8 cellular contexts compared by ENCODE assay signal in genomic region chr7:43834463-43835251, GRCh38. TPM values are rescaled to one million over a fixed set of nuclear protein-coding genes. Genes with fewer than 3 reads are reported as not detected.
DNase-seq lines count a peak whose midpoint lies in the region; ATAC-seq and TF ChIP-seq lines count a peak whose summit lies in the region.

No MANE protein-coding gene starts in this region.

- intact Hi-C loops in activated CD4-positive, alpha-beta T cell treated with anti-CD3 and anti-CD28 coated beads, Interleukin-2, amount 10 ng/mL, durations not matched to agents 24 days and 14 days (cut with micrococcal nuclease) = loop anchor here (2.0 to 10.0 kb wide), 7 partner anchors 34 to 1892 kb away; partner anchors contain the start of genes BLVRA and MRPS24
- intact Hi-C loops in head of caudate nucleus (cut with DNase I) = loop anchor here (5.0 to 10.0 kb wide), 2 partner anchors 100 to 252 kb away; partner anchors contain the start of gene STK17A

- no peaks in the 10 kb centered on the region for H3F3A ChIP-seq in neural progenitor cell (ENCODE audit: low read depth)

- H3K9me3 Mint-ChIP-seq in activated CD4-positive, alpha-beta T cell treated with anti-CD3 and anti-CD28 coated beads, Interleukin-2, amount 10 ng/mL, durations not matched to agents 24 days and 14 days = peaks cover 7% of the 10 kb centered on the region
- no peaks in the 10 kb centered on the region for H3K9me3 Mint-ChIP-seq in stimulated activated effector memory CD8-positive, alpha-beta T cell treated with anti-CD3 and anti-CD28 coated beads, Interleukin-12 subunit alpha, Interleukin-12 subunit beta, amount 100 ng/mL, for 72 hours
- H3K9me3 Mint-ChIP-seq in neural progenitor cell = peaks cover 4% of the 10 kb centered on the region

- H3K4me1 Mint-ChIP-seq in activated CD4-positive, alpha-beta T cell treated with anti-CD3 and anti-CD28 coated beads, Interleukin-2, amount 10 ng/mL, durations not matched to agents 24 days and 14 days = peaks cover 12% of the 10 kb centered on the region
- H3K4me1 Mint-ChIP-seq in stimulated activated effector memory CD8-positive, alpha-beta T cell treated with anti-CD3 and anti-CD28 coated beads, Interleukin-12 subunit alpha, Interleukin-12 subunit beta, amount 100 ng/mL, for 72 hours = peaks cover 24% of the 10 kb centered on the region
- H3K4me1 Mint-ChIP-seq in neural progenitor cell = peaks cover 3% of the 10 kb centered on the region

- H3K36me3 Mint-ChIP-seq in activated CD4-positive, alpha-beta T cell treated with anti-CD3 and anti-CD28 coated beads, Interleukin-2, amount 10 ng/mL, durations not matched to agents 24 days and 14 days (ENCODE audit: low read depth) = peaks cover 5% of the 10 kb centered on the region
- peaks cover 9% of the 10 kb centered on the region for H3K36me3 Mint-ChIP-seq in stimulated activated effector memory CD8-positive, alpha-beta T cell treated with anti-CD3 and anti-CD28 coated beads, Interleukin-12 subunit alpha, Interleukin-12 subunit beta, amount 100 ng/mL, for 72 hours
- H3K36me3 Mint-ChIP-seq in neural progenitor cell = no peaks in the 10 kb centered on the region

- DNase-seq in activated CD8-positive, alpha-beta memory T cell treated with anti-CD3 and anti-CD28 coated beads for 24 hours = peak; percentile 83
- no peak for DNase-seq in activated CD8-positive, alpha-beta memory T cell treated with anti-CD3 and anti-CD28 coated beads, Interleukin-2, amount 50 U/mL, for 48 hours
- DNase-seq in HT-29 (ENCODE audit: low spot score) (peak; percentile 37), fibroblast of the aortic adventitia (ENCODE audit: low read depth) (peak; percentile 21), head of caudate nucleus (no peak), neural progenitor cell (ENCODE audit: low spot score) (no peak)
- peak; percentile 79 for DNase-seq in activated CD4-positive, alpha-beta T cell treated with anti-CD3 and anti-CD28 coated beads, Interleukin-2, amount 10 ng/mL, durations not matched to agents 24 days and 14 days
- peak; percentile 32 to 85 for DNase-seq in stimulated activated effector memory CD8-positive, alpha-beta T cell treated with anti-CD3 and anti-CD28 coated beads, Interleukin-12 subunit alpha, Interleukin-12 subunit beta, amount 100 ng/mL, for 72 hours (ENCODE audit: low spot score in 2 of 2)

- peak overlapping the region; percentile 88 for H3K27ac Mint-ChIP-seq in activated CD4-positive, alpha-beta T cell treated with anti-CD3 and anti-CD28 coated beads, Interleukin-2, amount 10 ng/mL, durations not matched to agents 24 days and 14 days
- peak overlapping the region; percentile 85 for H3K27ac Mint-ChIP-seq in stimulated activated effector memory CD8-positive, alpha-beta T cell treated with anti-CD3 and anti-CD28 coated beads, Interleukin-12 subunit alpha, Interleukin-12 subunit beta, amount 100 ng/mL, for 72 hours
- no peak overlapping the region for H3K27ac Mint-ChIP-seq in neural progenitor cell

- no peaks in the 10 kb centered on the region for H3K27me3 ChIP-seq in neural progenitor cell

- H3K27ac ChIP-seq in neural progenitor cell = no peak overlapping the region

- H3K27me3 Mint-ChIP-seq in activated CD4-positive, alpha-beta T cell treated with anti-CD3 and anti-CD28 coated beads, Interleukin-2, amount 10 ng/mL, durations not matched to agents 24 days and 14 days = peaks cover 6% of the 10 kb centered on the region
- peaks cover 2% of the 10 kb centered on the region for H3K27me3 Mint-ChIP-seq in neural progenitor cell (ENCODE audit: insufficient read depth, low read depth)

- no peaks in the 10 kb centered on the region for H3K36me3 ChIP-seq in neural progenitor cell

- ATAC-seq in stimulated activated effector memory CD8-positive, alpha-beta T cell treated with anti-CD3 and anti-CD28 coated beads, Interleukin-12 subunit alpha, Interleukin-12 subunit beta, amount 100 ng/mL, for 72 hours = peak; percentile 80

- H3K4me3 ChIP-seq in fibroblast of the aortic adventitia (ENCODE audit: low read depth, low read length) (no peak overlapping the region), neural progenitor cell (no peak overlapping the region)

- no peaks in the 10 kb centered on the region for H3K79me2 ChIP-seq in neural progenitor cell (ENCODE audit: low read depth)

- H3K4me3 Mint-ChIP-seq in activated CD4-positive, alpha-beta T cell treated with anti-CD3 and anti-CD28 coated beads, Interleukin-2, amount 10 ng/mL, durations not matched to agents 24 days and 14 days = peak overlapping the region; percentile 73
- H3K4me3 Mint-ChIP-seq in stimulated activated effector memory CD8-positive, alpha-beta T cell treated with anti-CD3 and anti-CD28 coated beads, Interleukin-12 subunit alpha, Interleukin-12 subunit beta, amount 100 ng/mL, for 72 hours = peak overlapping the region; percentile 61
- no peak overlapping the region for H3K4me3 Mint-ChIP-seq in neural progenitor cell

- no peak overlapping the region for H2AFZ ChIP-seq in neural progenitor cell (replicated peaks)

- peaks cover 4% of the 10 kb centered on the region for H3K9me3 ChIP-seq in neural progenitor cell (ENCODE audit: low read depth)

- no peak overlapping the region for H3K4me2 ChIP-seq in neural progenitor cell

- H3K4me1 ChIP-seq in neural progenitor cell = no peaks in the 10 kb centered on the region

- H3K9ac ChIP-seq in neural progenitor cell = no peak overlapping the region

- no peaks in the 10 kb centered on the region for H4K20me1 ChIP-seq in neural progenitor cell (ENCODE audit: low read depth)

- TF ChIP-seq CTCF in fibroblast of the aortic adventitia (IDR thresholded peaks at IDR 0.05; ENCODE audit: insufficient read depth, low read length) (no peak), neural progenitor cell (IDR thresholded peaks at IDR 0.05) (no peak)

RNA-seq across cellular contexts. Expression of gene MRPS24, which starts 34.7 kb away (rescaled TPM):
- 203 and 235 TPM in 2 replicates for total RNA-seq in HT-29 (2014; rRNA removed; shearing (Covaris generic))
- 119 and 123 TPM in 2 replicates for total RNA-seq in activated CD4-positive, alpha-beta T cell treated with anti-CD3 and anti-CD28 coated beads, Interleukin-2, amount 10 ng/mL, durations not matched to agents 24 days and 14 days
- total RNA-seq in fibroblast of the aortic adventitia (ENCODE audit: low replicate concordance) = 82.1 and 137 TPM in 2 replicates
- total RNA-seq in neural progenitor cell (ENCODE audit: low replicate concordance) = 54.6 and 60.6 TPM in 2 replicates

Comparison
In these comparisons a context has a peak if more than half of its experiments do, and no peak if none do; other contexts are left out.
1. DNase-seq: peak in activated CD8-positive, alpha-beta memory T cell treated with anti-CD3 and anti-CD28 coated beads for 24 hours (single experiment), HT-29 (single experiment), activated CD4-positive, alpha-beta T cell treated with anti-CD3 and anti-CD28 coated beads, Interleukin-2, amount 10 ng/mL, durations not matched to agents 24 days and 14 days (single experiment), fibroblast of the aortic adventitia (single experiment) and stimulated activated effector memory CD8-positive, alpha-beta T cell treated with anti-CD3 and anti-CD28 coated beads, Interleukin-12 subunit alpha, Interleukin-12 subunit beta, amount 100 ng/mL, for 72 hours (2 of 2); none in activated CD8-positive, alpha-beta memory T cell treated with anti-CD3 and anti-CD28 coated beads, Interleukin-2, amount 50 U/mL, for 48 hours (single experiment), head of caudate nucleus (0 of 42) and neural progenitor cell (single experiment).